Comparison of ENCODE assay signal across 7 cellular contexts in the genomic region with DNA sequence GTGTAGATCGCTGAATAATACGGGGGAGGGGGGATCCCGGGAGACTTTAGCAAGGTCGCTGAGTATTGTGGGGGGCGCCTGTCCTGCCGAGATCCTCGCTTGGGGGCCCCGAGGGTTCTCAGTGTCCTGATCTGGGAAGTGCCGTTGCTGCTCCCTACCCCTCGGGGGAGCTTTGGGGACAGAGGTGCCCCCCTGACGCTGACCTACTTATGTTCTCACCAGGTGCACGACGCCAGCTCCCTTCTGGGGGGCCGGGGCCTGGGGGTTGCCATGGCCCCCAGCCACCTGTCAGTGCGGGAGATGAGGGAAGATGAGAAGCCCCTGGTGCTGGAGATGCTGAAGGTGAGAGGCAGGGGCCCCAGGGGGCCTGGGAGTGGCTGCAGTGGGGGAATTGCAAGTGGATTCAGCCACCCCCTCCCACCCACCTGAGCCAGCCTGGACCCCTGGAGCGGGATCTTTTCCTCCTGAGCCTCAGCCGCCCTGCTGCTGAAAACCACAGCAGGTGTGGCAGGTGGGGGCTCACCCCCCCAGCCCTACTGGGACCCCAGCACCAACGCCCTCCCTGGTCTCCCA. TPM values are rescaled to one million over a fixed set of nuclear protein-coding genes. Genes with fewer than 3 reads are reported as not detected.
DNase-seq lines count a peak whose midpoint lies in the region; ATAC-seq and TF ChIP-seq lines count a peak whose summit lies in the region.
"Had no signal": no experiment of that assay in that cellular context is flagged by ENCODE, and none has a peak within 500 bp of the region (broad histone marks: within the 10 kb centered on the region; RNA-seq: fewer than 3 reads in every experiment).

No MANE protein-coding gene starts in this region.

- peak overlapping the region in 1 of 2 experiments; percentile 38 for H3K23ac ChIP-seq in mesenchymal stem cell (ENCODE audit: low read length in 2 of 2)

- H3K36me3 ChIP-seq in ES-I3 (ENCODE audit: insufficient read depth, low read length) = no peaks in the 10 kb centered on the region
- H3K36me3 ChIP-seq in mesenchymal stem cell (ENCODE audit: control insufficient read depth in 1 of 2, insufficient read depth in 2 of 2, low read depth in 1 of 2, low read length in 2 of 2) = peaks cover 6 to 62% of the 10 kb centered on the region in 2 experiments

- H3K4me3 ChIP-seq in mesenchymal stem cell (ENCODE audit: insufficient read depth in 1 of 2, low read depth in 1 of 2, low read length in 2 of 2) = peak overlapping the region; percentile 72 to 78

- H3K36me3 Mint-ChIP-seq in activated CD4-positive, alpha-beta memory T cell treated with anti-CD3 and anti-CD28 coated beads for 36 hours = no peaks in the 10 kb centered on the region

- H3K9ac ChIP-seq in ES-I3 (ENCODE audit: low read depth, low read length) (peak overlapping the region; percentile 83), mesenchymal stem cell (ENCODE audit: low read length) (peak overlapping the region; percentile 86)

- intact Hi-C loops in activated CD4-positive, alpha-beta memory T cell treated with anti-CD3 and anti-CD28 coated beads for 36 hours (cut with micrococcal nuclease) = no loop called here

- H2BK120ac ChIP-seq in mesenchymal stem cell (ENCODE audit: low read depth, low read length) = peak overlapping the region; percentile 99

- peaks cover 20% of the 10 kb centered on the region for H3K79me1 ChIP-seq in mesenchymal stem cell (replicated peaks; ENCODE audit: low read length, poor library complexity, severe bottlenecking)

- H3K27me3 ChIP-seq in mesenchymal stem cell (ENCODE audit: control insufficient read depth in 1 of 2, insufficient read depth in 1 of 2, low read length in 2 of 2) = no peaks in the 10 kb centered on the region

- peak overlapping the region; percentile 90 for H4K8ac ChIP-seq in mesenchymal stem cell (ENCODE audit: low read length)

- POLR2A ChIA-PET in activated CD4-positive, alpha-beta memory T cell treated with anti-CD3 and anti-CD28 coated beads for 36 hours (lab: Charles Lee) = interaction anchor here (0.9 to 3.4 kb wide), 2 partner anchors 9 to 151 kb away, joined by 3 to 23 read pairs; a partner anchor contains a TSS

- no peak for DNase-seq in activated CD4-positive, alpha-beta memory T cell treated with anti-CD3 and anti-CD28 coated beads for 36 hours
- DNase-seq in mesenchymal stem cell (no peak), erythroblast (lab: John Stamatoyannopoulos, UW) (no peak)

- H2BK5ac ChIP-seq in mesenchymal stem cell (ENCODE audit: low read depth, low read length, poor library complexity, severe bottlenecking) = peak overlapping the region; percentile 19

- peaks cover 15% of the 10 kb centered on the region for H3K4me1 Mint-ChIP-seq in activated CD4-positive, alpha-beta memory T cell treated with anti-CD3 and anti-CD28 coated beads for 36 hours (ENCODE audit: low read depth)

- peak overlapping the region; percentile 92 to 97 for H3K4ac ChIP-seq in mesenchymal stem cell (ENCODE audit: low read depth in 1 of 2, low read length in 2 of 2)

- H3K4me1 ChIP-seq in ES-I3 (ENCODE audit: insufficient read depth, low read length) (peaks cover 18% of the 10 kb centered on the region; the same call in 1 of the 2 replicates), mesenchymal stem cell (ENCODE audit: control insufficient read depth, insufficient read depth, low read depth, low read length) (peaks cover 68% of the 10 kb centered on the region)

- H3K9me3 ChIP-seq in ES-I3 (ENCODE audit: control insufficient read depth, insufficient read depth, low read length) = no peaks in the 10 kb centered on the region
- H3K9me3 ChIP-seq in mesenchymal stem cell (ENCODE audit: control insufficient read depth, low read length) = no peaks in the 10 kb centered on the region

- H2AFZ ChIP-seq in mesenchymal stem cell (ENCODE audit: low read depth, low read length) = no peak overlapping the region

- H3K27ac ChIP-seq in mesenchymal stem cell (ENCODE audit: low read length, poor library complexity, severe bottlenecking) = peak overlapping the region; percentile 87

- peak overlapping the region; percentile 38 for H2AK5ac ChIP-seq in mesenchymal stem cell (ENCODE audit: low read length, severe bottlenecking)

- H2BK12ac ChIP-seq in mesenchymal stem cell (ENCODE audit: low read length in 2 of 2) = peak overlapping the region; percentile 14 to 92

- peak overlapping the region; percentile 69 to 82 for H3K18ac ChIP-seq in mesenchymal stem cell (ENCODE audit: low read depth in 1 of 2, low read length in 2 of 2)

- peak overlapping the region; percentile 71 for H3K4me3 Mint-ChIP-seq in activated CD4-positive, alpha-beta memory T cell treated with anti-CD3 and anti-CD28 coated beads for 36 hours

- ATAC-seq in GM21529 (IDR thresholded peaks at IDR 0.05; ENCODE audit: unreplicated experiment) (no peak), HG03342 (IDR thresholded peaks at IDR 0.05; ENCODE audit: unreplicated experiment) (no peak)

- H3K14ac ChIP-seq in mesenchymal stem cell (ENCODE audit: low read length in 2 of 2) = peak overlapping the region; percentile 48 to 83

- H4K91ac ChIP-seq in mesenchymal stem cell (ENCODE audit: low read length) = peak overlapping the region; percentile 76

- peak overlapping the region; percentile 92 for H3K4me2 ChIP-seq in mesenchymal stem cell (ENCODE audit: low read length, poor library complexity, severe bottlenecking)

- CTCF ChIA-PET in activated CD4-positive, alpha-beta memory T cell treated with anti-CD3 and anti-CD28 coated beads for 36 hours (lab: Charles Lee) = interaction anchor here (0.6 to 3.3 kb wide), 3 partner anchors 18 to 345 kb away, joined by 3 to 26 read pairs (median 9); no protein-coding TSS in a partner anchor

- H3K9me3 Mint-ChIP-seq in activated CD4-positive, alpha-beta memory T cell treated with anti-CD3 and anti-CD28 coated beads for 36 hours = no peaks in the 10 kb centered on the region

- H3K27me3 Mint-ChIP-seq in activated CD4-positive, alpha-beta memory T cell treated with anti-CD3 and anti-CD28 coated beads for 36 hours = no peaks in the 10 kb centered on the region

- no peak overlapping the region for H3K27ac Mint-ChIP-seq in activated CD4-positive, alpha-beta memory T cell treated with anti-CD3 and anti-CD28 coated beads for 36 hours

- TF ChIP-seq POLR2A in erythroblast (IDR thresholded peaks at IDR 0.05; ENCODE audit: low read length) = no peak

- H2BK15ac ChIP-seq in mesenchymal stem cell (ENCODE audit: low read depth, poor library complexity, severe bottlenecking) = peak overlapping the region; percentile 98

- 18% methylated on average over 18 of the region's 18 CpGs for WGBS in mesenchymal stem cell

RNA-seq across cellular contexts. Expression of a gene that starts 0.5 kb away (rescaled TPM):
- total RNA-seq in activated CD4-positive, alpha-beta memory T cell treated with anti-CD3 and anti-CD28 coated beads for 36 hours = 10 to 100 TPM in 1 of 2 experiments, 1 to 10 TPM in 1; 8.5 to 12.9 TPM
- polyA plus RNA-seq in mesenchymal stem cell (2013, experiment 1 of 2) = 106 TPM
- polyA plus RNA-seq in mesenchymal stem cell (2013, experiment 2 of 2) = 108 TPM

RNA-seq across cellular contexts. Expression of a gene that starts 2.7 kb away (rescaled TPM):
- total RNA-seq in activated CD4-positive, alpha-beta memory T cell treated with anti-CD3 and anti-CD28 coated beads for 36 hours = under 1 TPM in 1 of 2 experiments, not detected in 1; 0.33 TPM
- 29.2 TPM for polyA plus RNA-seq in mesenchymal stem cell (2013, experiment 1 of 2)
- 27.1 TPM for polyA plus RNA-seq in mesenchymal stem cell (2013, experiment 2 of 2)

RNA-seq across cellular contexts. Expression of a gene that starts 9.1 kb away (rescaled TPM):
- total RNA-seq in activated CD4-positive, alpha-beta memory T cell treated with anti-CD3 and anti-CD28 coated beads for 36 hours = 1 to 10 TPM; 5.8 to 6.9 TPM
- polyA plus RNA-seq in mesenchymal stem cell (2013, experiment 1 of 2) = 7.0 TPM
- polyA plus RNA-seq in mesenchymal stem cell (2013, experiment 2 of 2) = 6.6 TPM

RNA-seq across cellular contexts. Expression of a gene that starts 21.0 kb away (rescaled TPM):
- not detected for total RNA-seq in activated CD4-positive, alpha-beta memory T cell treated with anti-CD3 and anti-CD28 coated beads for 36 hours
- not detected for polyA plus RNA-seq in mesenchymal stem cell (2013, experiment 1 of 2)
- not detected for polyA plus RNA-seq in mesenchymal stem cell (2013, experiment 2 of 2)
- total RNA-seq: RPMI7951 had no signal

RNA-seq across cellular contexts. Expression of a gene that starts 24.1 kb away (rescaled TPM):
- 10 to 100 TPM; 24.6 to 24.7 TPM for total RNA-seq in activated CD4-positive, alpha-beta memory T cell treated with anti-CD3 and anti-CD28 coated beads for 36 hours
- polyA plus RNA-seq in mesenchymal stem cell (2013, experiment 1 of 2) = 54.6 TPM
- 52.1 TPM for polyA plus RNA-seq in mesenchymal stem cell (2013, experiment 2 of 2)
